Comparison of ENCODE assay signal across 1 cellular context in the genomic region with DNA sequence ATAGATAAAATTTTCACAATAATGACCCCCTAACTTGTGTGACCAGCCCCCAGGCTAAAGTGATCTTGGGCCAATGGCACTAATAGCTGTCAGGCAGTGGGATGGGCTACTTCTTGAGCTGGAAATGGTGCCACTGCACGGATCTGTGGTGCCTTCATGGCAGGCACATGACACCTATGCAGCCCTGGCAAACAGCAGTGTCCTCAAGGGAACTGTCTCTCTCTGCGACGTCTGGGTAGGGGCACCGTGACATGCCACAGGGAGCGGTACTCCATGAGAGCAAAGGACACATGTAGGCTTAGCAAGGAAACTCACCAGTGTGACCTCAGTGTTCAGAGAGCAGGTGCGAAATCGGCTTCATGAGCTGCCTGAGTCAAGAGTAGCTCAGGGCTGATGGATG.
TF ChIP-seq lines count a peak whose summit lies in the region.

No MANE protein-coding gene starts in this region.

TF ChIP-seq in A549, 52 proteins besides CTCF, POLR2A, EP300 and RAD21 (continued from another document):
- TF ChIP-seq, protein P1, sequence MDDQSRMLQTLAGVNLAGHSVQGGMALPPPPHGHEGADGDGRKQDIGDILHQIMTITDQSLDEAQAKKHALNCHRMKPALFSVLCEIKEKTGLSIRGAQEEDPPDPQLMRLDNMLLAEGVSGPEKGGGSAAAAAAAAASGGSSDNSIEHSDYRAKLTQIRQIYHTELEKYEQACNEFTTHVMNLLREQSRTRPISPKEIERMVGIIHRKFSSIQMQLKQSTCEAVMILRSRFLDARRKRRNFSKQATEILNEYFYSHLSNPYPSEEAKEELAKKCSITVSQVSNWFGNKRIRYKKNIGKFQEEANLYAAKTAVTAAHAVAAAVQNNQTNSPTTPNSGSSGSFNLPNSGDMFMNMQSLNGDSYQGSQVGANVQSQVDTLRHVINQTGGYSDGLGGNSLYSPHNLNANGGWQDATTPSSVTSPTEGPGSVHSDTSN (IDR thresholded peaks at IDR 0.05): no peak
- TF ChIP-seq HOXB13 (CRISPR knock-in tag; IDR thresholded peaks at IDR 0.05; ENCODE audit: low read depth) (no peak), CBX8 (IDR thresholded peaks at IDR 0.05) (no peak), RCOR1 (IDR thresholded peaks at IDR 0.05; ENCODE audit: low read depth, low read length) (no peak), HEYL (CRISPR knock-in tag; IDR thresholded peaks at IDR 0.05) (no peak)
TF ChIP-seq in A549: peak in this region for 0.
